In genomic region chr20:37359331-37359730, GRCh38 we compare ENCODE assay signal across 19 cellular contexts. TPM values are rescaled to one million over a fixed set of nuclear protein-coding genes. Genes with fewer than 3 reads are reported as not detected.
DNase-seq lines count a peak whose midpoint lies in the region; ATAC-seq and TF ChIP-seq lines count a peak whose summit lies in the region.
"Had no signal": no experiment of that assay in that cellular context is flagged by ENCODE, and none has a peak within 500 bp of the region (broad histone marks: within the 10 kb centered on the region; RNA-seq: fewer than 3 reads in every experiment).

No MANE protein-coding gene starts in this region.

- H3K27ac ChIP-seq in SK-N-SH (ENCODE audit: low read depth in 2 of 2, low read length in 1 of 2) (peak overlapping the region in 1 of 2 experiments; percentile 65; a peak in 1 of 4 replicates), neural progenitor cell (peak overlapping the region; percentile 34), vagina (peak overlapping the region; percentile 59)
- H3K27ac ChIP-seq: 22Rv1, brain microvascular endothelial cell, heart right ventricle, KMS-11 had no signal

- CTCF ChIA-PET in SK-N-SH (lab: Yijun Ruan, JAX), result interaction anchor here (0.8 to 2.5 kb wide), 4 partner anchors 9 to 82 kb away, joined by 3 to 8 read pairs (median 3); no protein-coding TSS in a partner anchor

- H3K4me3 ChIP-seq in SK-N-SH (ENCODE audit: low read depth in 2 of 2, low read length in 1 of 2) (no peak overlapping the region), neural progenitor cell (no peak overlapping the region), vagina (no peak overlapping the region)
- H3K4me3 ChIP-seq: dorsolateral prefrontal cortex, HAP-1, heart right ventricle had no signal

- ATAC-seq in SK-N-SH treated with all-trans-retinoic acid at 6 μM for 48 hours (no peak), HG03039 (IDR thresholded peaks at IDR 0.05; ENCODE audit: unreplicated experiment) (no peak)

- peak overlapping the region; percentile 41 for H3K27ac Mint-ChIP-seq in dendritic cell treated with granulocyte-macrophage colony-stimulating factor and Interleukin-4, amounts not matched to agents 40 ng/mL and 50 ng/mL, for 4 days
- peak overlapping the region; percentile 91 for H3K27ac Mint-ChIP-seq in neural progenitor cell
- no peak overlapping the region for H3K27ac Mint-ChIP-seq in endothelial cell (ENCODE audit: unreplicated experiment)
- H3K27ac Mint-ChIP-seq: activated CD4-positive, alpha-beta T cell treated with anti-CD3 and anti-CD28 coated beads, Interleukin-2, amount 10 ng/mL, durations not matched to agents 7 days and 5 days; activated naive CD4-positive, alpha-beta T cell treated with anti-CD3 and anti-CD28 coated beads, Interleukin-2, amount 50 U/mL, for 24 hours had no signal

- DNase-seq in SK-N-SH, result peak; percentile 19
- DNase-seq in neural progenitor cell (ENCODE audit: low spot score), result no peak
- DNase-seq in vagina (ENCODE audit: extremely low spot score in 2 of 2), result no peak
- DNase-seq in endothelial cell (ENCODE audit: low spot score), result no peak
- DNase-seq in T1000 (lab: John Stamatoyannopoulos, UW), result no peak
- DNase-seq: activated CD4-positive, alpha-beta T cell treated with anti-CD3 and anti-CD28 coated beads, Interleukin-2, amount 10 ng/mL, durations not matched to agents 7 days and 5 days; activated T-cell treated with anti-CD3 and anti-CD28 coated beads for 4 hours; brain microvascular endothelial cell; C1 segment of cervical spinal cord; dorsolateral prefrontal cortex; heart right ventricle; stimulated activated CD4-positive, alpha-beta T cell treated with anti-CD3 and anti-CD28 coated beads, Interleukin-2, amount 100 ng/mL, for 48 hours had no signal

- H3K4me1 ChIP-seq in SK-N-SH (ENCODE audit: control insufficient read depth in 1 of 2, insufficient read depth in 2 of 2, low read depth in 1 of 2, low read length in 1 of 2), result peaks cover 0 to 45% of the 10 kb centered on the region in 2 experiments; a peak in 2 of 4 replicates
- peaks cover 3% of the 10 kb centered on the region for H3K4me1 ChIP-seq in neural progenitor cell
- peaks cover 62% of the 10 kb centered on the region for H3K4me1 ChIP-seq in vagina
- H3K4me1 ChIP-seq: HAP-1 had no signal

- H3F3A ChIP-seq in SK-N-SH (replicated peaks; ENCODE audit: insufficient read depth), result no peaks in the 10 kb centered on the region
- no peaks in the 10 kb centered on the region for H3F3A ChIP-seq in neural progenitor cell (ENCODE audit: low read depth)

- TF ChIP-seq POLR2A in vagina (IDR thresholded peaks at IDR 0.05), result no peak

- TF ChIP-seq RAD21 in SK-N-SH (IDR thresholded peaks at IDR 0.05; ENCODE audit: low read length), result no peak

- H3K9me3 ChIP-seq in SK-N-SH (no peaks in the 10 kb centered on the region), neural progenitor cell (ENCODE audit: low read depth) (no peaks in the 10 kb centered on the region), vagina (no peaks in the 10 kb centered on the region)
- H3K9me3 ChIP-seq: HAP-1, heart right ventricle had no signal

- intact Hi-C loops in dendritic cell treated with granulocyte-macrophage colony-stimulating factor and Interleukin-4, amounts not matched to agents 40 ng/mL and 50 ng/mL, for 4 days (cut with micrococcal nuclease), result no loop called here
- intact Hi-C loops in vagina (cut with DNase I), result no loop called here

- no peak for TF ChIP-seq EP300 in SK-N-SH (IDR thresholded peaks at IDR 0.05; ENCODE audit: borderline replicate concordance in 1 of 2, low read depth in 1 of 2, low read length in 1 of 2)

- no peak overlapping the region for H3K4me2 ChIP-seq in SK-N-SH
- H3K4me2 ChIP-seq in neural progenitor cell, result no peak overlapping the region
- H3K4me2 ChIP-seq: KMS-11 had no signal

- H3K4me1 Mint-ChIP-seq in dendritic cell treated with granulocyte-macrophage colony-stimulating factor and Interleukin-4, amounts not matched to agents 40 ng/mL and 50 ng/mL, for 4 days (ENCODE audit: low read depth), result peaks cover 89% of the 10 kb centered on the region
- H3K4me1 Mint-ChIP-seq in neural progenitor cell (peaks cover 24% of the 10 kb centered on the region), endothelial cell (ENCODE audit: unreplicated experiment) (peaks cover 12% of the 10 kb centered on the region)
- H3K4me1 Mint-ChIP-seq: activated CD4-positive, alpha-beta T cell treated with anti-CD3 and anti-CD28 coated beads, Interleukin-2, amount 10 ng/mL, durations not matched to agents 7 days and 5 days; activated naive CD4-positive, alpha-beta T cell treated with anti-CD3 and anti-CD28 coated beads, Interleukin-2, amount 50 U/mL, for 24 hours had no signal

- POLR2A ChIA-PET in SK-N-SH (lab: Yijun Ruan, JAX), result interaction anchor here (0.8 kb wide), 1 partner anchor 26 kb away, joined by 4 read pairs; no protein-coding TSS in a partner anchor

- 87% methylated on average over 9 of the region's 9 CpGs for WGBS in SK-N-SH (ENCODE audit: low lambda C conversion rate)

- H2AFZ ChIP-seq in SK-N-SH (ENCODE audit: low read depth) (no peak overlapping the region), neural progenitor cell (replicated peaks) (no peak overlapping the region)

- H3K36me3 ChIP-seq in SK-N-SH (replicated peaks in 1 of 2; ENCODE audit: control insufficient read depth in 1 of 2, insufficient read depth in 2 of 2, low read length in 1 of 2) (no peaks in the 10 kb centered on the region), neural progenitor cell (no peaks in the 10 kb centered on the region), vagina (no peaks in the 10 kb centered on the region)
- H3K36me3 ChIP-seq: brain microvascular endothelial cell, HAP-1, heart right ventricle had no signal

- H3K9me2 ChIP-seq in SK-N-SH, result no peaks in the 10 kb centered on the region

- no peaks in the 10 kb centered on the region for H3K27me3 Mint-ChIP-seq in dendritic cell treated with granulocyte-macrophage colony-stimulating factor and Interleukin-4, amounts not matched to agents 40 ng/mL and 50 ng/mL, for 4 days
- H3K27me3 Mint-ChIP-seq in neural progenitor cell (ENCODE audit: insufficient read depth, low read depth), result peaks cover 3% of the 10 kb centered on the region
- H3K27me3 Mint-ChIP-seq in endothelial cell (ENCODE audit: unreplicated experiment), result peaks cover 8% of the 10 kb centered on the region
- H3K27me3 Mint-ChIP-seq: activated CD4-positive, alpha-beta T cell treated with anti-CD3 and anti-CD28 coated beads, Interleukin-2, amount 10 ng/mL, durations not matched to agents 7 days and 5 days; activated naive CD4-positive, alpha-beta T cell treated with anti-CD3 and anti-CD28 coated beads, Interleukin-2, amount 50 U/mL, for 24 hours had no signal

- TF ChIP-seq CTCF in SK-N-SH (IDR thresholded peaks at IDR 0.05), result no peak
- TF ChIP-seq CTCF in neural progenitor cell (IDR thresholded peaks at IDR 0.05), result no peak
- no peak for TF ChIP-seq CTCF in vagina (IDR thresholded peaks at IDR 0.05)
- TF ChIP-seq CTCF in endothelial cell (IDR thresholded peaks at IDR 0.05; ENCODE audit: unreplicated experiment), result no peak

- H3K9me3 Mint-ChIP-seq in dendritic cell treated with granulocyte-macrophage colony-stimulating factor and Interleukin-4, amounts not matched to agents 40 ng/mL and 50 ng/mL, for 4 days, result no peaks in the 10 kb centered on the region
- H3K9me3 Mint-ChIP-seq in neural progenitor cell (no peaks in the 10 kb centered on the region), endothelial cell (ENCODE audit: unreplicated experiment) (no peaks in the 10 kb centered on the region)
- H3K9me3 Mint-ChIP-seq: activated CD4-positive, alpha-beta T cell treated with anti-CD3 and anti-CD28 coated beads, Interleukin-2, amount 10 ng/mL, durations not matched to agents 7 days and 5 days; activated naive CD4-positive, alpha-beta T cell treated with anti-CD3 and anti-CD28 coated beads, Interleukin-2, amount 50 U/mL, for 24 hours had no signal

- H3K9ac ChIP-seq in SK-N-SH (no peak overlapping the region), neural progenitor cell (no peak overlapping the region)
- H3K9ac ChIP-seq: KMS-11 had no signal

- H3K79me2 ChIP-seq in SK-N-SH (ENCODE audit: insufficient read depth) (peaks cover 68% of the 10 kb centered on the region), neural progenitor cell (ENCODE audit: low read depth) (peaks cover 73% of the 10 kb centered on the region)

- H3K36me3 Mint-ChIP-seq in dendritic cell treated with granulocyte-macrophage colony-stimulating factor and Interleukin-4, amounts not matched to agents 40 ng/mL and 50 ng/mL, for 4 days (ENCODE audit: low read depth), result peaks cover 71% of the 10 kb centered on the region
- no peaks in the 10 kb centered on the region for H3K36me3 Mint-ChIP-seq in neural progenitor cell
- H3K36me3 Mint-ChIP-seq in endothelial cell (ENCODE audit: low read depth, unreplicated experiment), result peaks cover 13% of the 10 kb centered on the region
- H3K36me3 Mint-ChIP-seq: activated naive CD4-positive, alpha-beta T cell treated with anti-CD3 and anti-CD28 coated beads, Interleukin-2, amount 50 U/mL, for 24 hours had no signal

- no peak overlapping the region for H3K4me3 Mint-ChIP-seq in dendritic cell treated with granulocyte-macrophage colony-stimulating factor and Interleukin-4, amounts not matched to agents 40 ng/mL and 50 ng/mL, for 4 days
- H3K4me3 Mint-ChIP-seq in neural progenitor cell, result no peak overlapping the region
- H3K4me3 Mint-ChIP-seq in endothelial cell (ENCODE audit: unreplicated experiment), result no peak overlapping the region
- H3K4me3 Mint-ChIP-seq: activated CD4-positive, alpha-beta T cell treated with anti-CD3 and anti-CD28 coated beads, Interleukin-2, amount 10 ng/mL, durations not matched to agents 7 days and 5 days; activated naive CD4-positive, alpha-beta T cell treated with anti-CD3 and anti-CD28 coated beads, Interleukin-2, amount 50 U/mL, for 24 hours had no signal

- H3K27me3 ChIP-seq in SK-N-SH (ENCODE audit: insufficient read depth) (no peaks in the 10 kb centered on the region), neural progenitor cell (no peaks in the 10 kb centered on the region), vagina (no peaks in the 10 kb centered on the region)
- H3K27me3 ChIP-seq: brain microvascular endothelial cell, heart right ventricle had no signal

- H4K20me1 ChIP-seq in SK-N-SH (ENCODE audit: insufficient read depth) (peaks cover 81% of the 10 kb centered on the region), neural progenitor cell (ENCODE audit: low read depth) (peaks cover 93% of the 10 kb centered on the region)

TF ChIP-seq in SK-N-SH, 30 proteins besides CTCF, POLR2A, EP300 and RAD21 (continues in another document):
- TF ChIP-seq MEF2A (IDR thresholded peaks at IDR 0.05; ENCODE audit: borderline replicate concordance, low read depth) (no peak), POLR2AphosphoS5 (IDR thresholded peaks at IDR 0.05; ENCODE audit: low read depth, low read length) (no peak)

TF ChIP-seq in SK-N-SH treated with all-trans-retinoic acid at 6 μM for 48 hours, 23 proteins besides CTCF, POLR2A, EP300 and RAD21:
- no peak for TF ChIP-seq GLIS3 (CRISPR knock-in tag; IDR thresholded peaks at IDR 0.05)
- TF ChIP-seq ZNF70 (CRISPR knock-in tag; IDR thresholded peaks at IDR 0.05), result no peak
- no peak for TF ChIP-seq CSDC2 (CRISPR knock-in tag; IDR thresholded peaks at IDR 0.05)
- no peak for TF ChIP-seq ZC3H10 (CRISPR knock-in tag; IDR thresholded peaks at IDR 0.05)
TF ChIP-seq in SK-N-SH treated with all-trans-retinoic acid at 6 μM for 48 hours: peak in this region for 0.

RNA-seq across cellular contexts. Expression of gene SRC, which starts 13.4 kb away (rescaled TPM):
- polyA plus RNA-seq in SK-N-SH (2012; rRNA removed), result 23.8 and 25.6 TPM in 2 replicates
- polyA plus RNA-seq in SK-N-SH (2012; cell fraction: cytosol; rRNA removed), result 9.6 and 17.1 TPM in 2 replicates
- 49.2 and 58.8 TPM in 2 replicates for polyA plus RNA-seq in SK-N-SH (2012; cell fraction: nucleus; rRNA removed)
- total RNA-seq in neural progenitor cell (ENCODE audit: low replicate concordance) (15.4 and 47.4 TPM in 2 replicates), vagina (48.6 TPM), endothelial cell (ENCODE audit: unreplicated experiment) (60.8 TPM)
